Comparison of ENCODE assay signal across 1 cellular context in genomic region chr18:50401888-50402287, GRCh38.
TF ChIP-seq lines count a peak whose summit lies in the region.

No MANE protein-coding gene starts in this region.

TF ChIP-seq in IMR-90, 13 proteins besides CTCF, POLR2A, EP300 and RAD21 (continued from another document):
- TF ChIP-seq, protein P1, sequence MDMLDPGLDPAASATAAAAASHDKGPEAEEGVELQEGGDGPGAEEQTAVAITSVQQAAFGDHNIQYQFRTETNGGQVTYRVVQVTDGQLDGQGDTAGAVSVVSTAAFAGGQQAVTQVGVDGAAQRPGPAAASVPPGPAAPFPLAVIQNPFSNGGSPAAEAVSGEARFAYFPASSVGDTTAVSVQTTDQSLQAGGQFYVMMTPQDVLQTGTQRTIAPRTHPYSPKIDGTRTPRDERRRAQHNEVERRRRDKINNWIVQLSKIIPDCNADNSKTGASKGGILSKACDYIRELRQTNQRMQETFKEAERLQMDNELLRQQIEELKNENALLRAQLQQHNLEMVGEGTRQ (IDR thresholded peaks at IDR 0.05; ENCODE audit: low read depth, low read length): no peak
- TF ChIP-seq NFE2L2 (IDR thresholded peaks at IDR 0.05; ENCODE audit: low read depth, low read length) (no peak), SMC3 (IDR thresholded peaks at IDR 0.05; ENCODE audit: low read depth, low read length) (no peak), RCOR1 (IDR thresholded peaks at IDR 0.05; ENCODE audit: insufficient replicate concordance, low read length) (no peak), BHLHE40 (IDR thresholded peaks at IDR 0.05; ENCODE audit: low read depth, low read length) (no peak), MAZ (IDR thresholded peaks at IDR 0.05; ENCODE audit: borderline replicate concordance, low read depth, low read length) (no peak), CHD1 (IDR thresholded peaks at IDR 0.05; ENCODE audit: low read depth, low read length) (no peak), MXI1 (IDR thresholded peaks at IDR 0.05; ENCODE audit: borderline replicate concordance, low read depth, low read length) (no peak), MAFK (IDR thresholded peaks at IDR 0.05; ENCODE audit: low read depth, low read length) (no peak), RFX5 (IDR thresholded peaks at IDR 0.05; ENCODE audit: low read depth, low read length) (no peak)
